Comparison of ENCODE assay signal across 1 cellular context in the genomic region with DNA sequence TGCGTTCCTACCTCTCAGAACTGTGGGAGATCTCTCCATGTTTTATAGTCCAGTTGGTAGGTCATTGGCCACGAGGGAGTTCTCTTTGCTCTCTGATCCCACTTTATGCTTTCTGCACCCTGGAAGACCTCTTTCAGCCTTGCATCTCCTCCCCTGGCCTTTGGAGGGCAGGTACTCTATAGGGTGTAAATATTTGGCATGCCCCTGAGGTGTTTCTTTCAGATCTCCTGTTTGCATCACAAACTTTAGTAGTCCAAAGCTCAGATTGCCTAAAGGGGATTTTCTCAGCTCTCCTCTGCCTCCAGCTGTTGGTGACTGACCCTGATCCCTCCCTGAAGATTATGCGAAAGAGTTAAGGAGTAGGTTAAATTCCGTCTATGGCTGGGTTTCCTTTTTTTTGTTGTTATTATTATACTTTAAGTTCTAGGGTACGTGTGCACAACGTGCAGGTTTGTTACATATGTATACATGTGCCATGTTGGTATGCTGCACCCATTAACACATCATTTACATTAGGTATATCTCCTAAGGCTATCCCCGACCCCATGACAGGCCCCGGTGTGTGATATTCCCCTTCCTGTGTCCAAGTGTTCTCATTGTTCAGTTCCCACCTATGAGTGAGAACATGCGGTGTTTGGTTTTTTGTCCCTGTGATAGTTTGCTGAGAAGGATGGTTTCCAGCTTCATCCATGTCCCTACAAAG.
TF ChIP-seq lines count a peak whose summit lies in the region.

No MANE protein-coding gene starts in this region.

TF ChIP-seq in HepG2, 621 proteins besides CTCF, POLR2A, EP300 and RAD21 (continues in another document):
- peak; percentile 32 to 53; a peak in 3 of 4 replicates for TF ChIP-seq NR2F1 (CRISPR knock-in tag; IDR thresholded peaks at IDR 0.05)
- peak; percentile 86 for TF ChIP-seq NFIC (IDR thresholded peaks at IDR 0.05; ENCODE audit: low read length)
- TF ChIP-seq DMAP1 (CRISPR knock-in tag; IDR thresholded peaks at IDR 0.05): peak; percentile 65; the same call in 1 of the 2 replicates
- TF ChIP-seq GFI1 (CRISPR knock-in tag; IDR thresholded peaks at IDR 0.05; ENCODE audit: borderline replicate concordance): peak; percentile 96
- peak; percentile 71 for TF ChIP-seq ZNF652 (CRISPR knock-in tag; IDR thresholded peaks at IDR 0.05; ENCODE audit: borderline replicate concordance, low read depth)
- peak; percentile 55; the same call in 1 of the 2 replicates for TF ChIP-seq MIXL1 (CRISPR knock-in tag; IDR thresholded peaks at IDR 0.05)
- TF ChIP-seq FOXP4 (CRISPR knock-in tag; IDR thresholded peaks at IDR 0.05): peak; percentile 86
- peak; percentile 89 for TF ChIP-seq TCF7 (IDR thresholded peaks at IDR 0.05; ENCODE audit: low read depth)
- peak; percentile 43; the same call in 1 of the 2 replicates for TF ChIP-seq IRF2 (CRISPR knock-in tag; IDR thresholded peaks at IDR 0.05)
- TF ChIP-seq MYC (CRISPR knock-in tag; IDR thresholded peaks at IDR 0.05; ENCODE audit: borderline replicate concordance): peak; percentile 38; the same call in 1 of the 2 replicates
- TF ChIP-seq MYPOP (CRISPR knock-in tag; IDR thresholded peaks at IDR 0.05): peak; percentile 48; the same call in 1 of the 2 replicates
- TF ChIP-seq IKZF5 (CRISPR knock-in tag; IDR thresholded peaks at IDR 0.05): peak; percentile 50; the same call in 1 of the 2 replicates
- TF ChIP-seq, protein P1, sequence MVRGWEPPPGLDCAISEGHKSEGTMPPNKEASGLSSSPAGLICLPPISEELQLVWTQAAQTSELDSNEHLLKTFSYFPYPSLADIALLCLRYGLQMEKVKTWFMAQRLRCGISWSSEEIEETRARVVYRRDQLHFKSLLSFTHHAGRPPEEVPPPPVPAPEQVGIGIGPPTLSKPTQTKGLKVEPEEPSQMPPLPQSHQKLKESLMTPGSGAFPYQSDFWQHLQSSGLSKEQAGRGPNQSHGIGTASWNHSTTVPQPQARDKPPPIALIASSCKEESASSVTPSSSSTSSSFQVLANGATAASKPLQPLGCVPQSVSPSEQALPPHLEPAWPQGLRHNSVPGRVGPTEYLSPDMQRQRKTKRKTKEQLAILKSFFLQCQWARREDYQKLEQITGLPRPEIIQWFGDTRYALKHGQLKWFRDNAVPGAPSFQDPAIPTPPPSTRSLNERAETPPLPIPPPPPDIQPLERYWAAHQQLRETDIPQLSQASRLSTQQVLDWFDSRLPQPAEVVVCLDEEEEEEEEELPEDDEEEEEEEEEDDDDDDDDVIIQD (CRISPR knock-in tag; IDR thresholded peaks at IDR 0.05; ENCODE audit: low read depth): peak; percentile 59; the same call in 1 of the 2 replicates
- TF ChIP-seq ZFP1 (CRISPR knock-in tag; IDR thresholded peaks at IDR 0.05): 0 out of 2 replicates have a peak, but pooled peaks have one; percentile 16
- TF ChIP-seq PHF5A (CRISPR knock-in tag; IDR thresholded peaks at IDR 0.05; ENCODE audit: low read depth, unreplicated experiment): peak; percentile 69
- TF ChIP-seq, protein P2, sequence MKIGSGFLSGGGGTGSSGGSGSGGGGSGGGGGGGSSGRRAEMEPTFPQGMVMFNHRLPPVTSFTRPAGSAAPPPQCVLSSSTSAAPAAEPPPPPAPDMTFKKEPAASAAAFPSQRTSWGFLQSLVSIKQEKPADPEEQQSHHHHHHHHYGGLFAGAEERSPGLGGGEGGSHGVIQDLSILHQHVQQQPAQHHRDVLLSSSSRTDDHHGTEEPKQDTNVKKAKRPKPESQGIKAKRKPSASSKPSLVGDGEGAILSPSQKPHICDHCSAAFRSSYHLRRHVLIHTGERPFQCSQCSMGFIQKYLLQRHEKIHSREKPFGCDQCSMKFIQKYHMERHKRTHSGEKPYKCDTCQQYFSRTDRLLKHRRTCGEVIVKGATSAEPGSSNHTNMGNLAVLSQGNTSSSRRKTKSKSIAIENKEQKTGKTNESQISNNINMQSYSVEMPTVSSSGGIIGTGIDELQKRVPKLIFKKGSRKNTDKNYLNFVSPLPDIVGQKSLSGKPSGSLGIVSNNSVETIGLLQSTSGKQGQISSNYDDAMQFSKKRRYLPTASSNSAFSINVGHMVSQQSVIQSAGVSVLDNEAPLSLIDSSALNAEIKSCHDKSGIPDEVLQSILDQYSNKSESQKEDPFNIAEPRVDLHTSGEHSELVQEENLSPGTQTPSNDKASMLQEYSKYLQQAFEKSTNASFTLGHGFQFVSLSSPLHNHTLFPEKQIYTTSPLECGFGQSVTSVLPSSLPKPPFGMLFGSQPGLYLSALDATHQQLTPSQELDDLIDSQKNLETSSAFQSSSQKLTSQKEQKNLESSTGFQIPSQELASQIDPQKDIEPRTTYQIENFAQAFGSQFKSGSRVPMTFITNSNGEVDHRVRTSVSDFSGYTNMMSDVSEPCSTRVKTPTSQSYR (CRISPR knock-in tag; IDR thresholded peaks at IDR 0.05; ENCODE audit: borderline replicate concordance): peak; percentile 37; the same call in 1 of the 2 replicates
- peak; percentile 64; the same call in 1 of the 2 replicates for TF ChIP-seq ARID4A (CRISPR knock-in tag; IDR thresholded peaks at IDR 0.05; ENCODE audit: borderline replicate concordance)
- 0 out of 2 replicates have a peak, but pooled peaks have one; percentile 54 for TF ChIP-seq ZMYM2 (CRISPR knock-in tag; IDR thresholded peaks at IDR 0.05)
- peak; percentile 68; the same call in 1 of the 2 replicates for TF ChIP-seq ZNF556 (CRISPR knock-in tag; IDR thresholded peaks at IDR 0.05; ENCODE audit: borderline replicate concordance)
- TF ChIP-seq ZNF614 (CRISPR knock-in tag; IDR thresholded peaks at IDR 0.05; ENCODE audit: borderline replicate concordance): 0 out of 2 replicates have a peak, but pooled peaks have one; percentile 48
- 0 out of 2 replicates have a peak, but pooled peaks have one; percentile 29 for TF ChIP-seq ZNF607 (CRISPR knock-in tag; IDR thresholded peaks at IDR 0.05; ENCODE audit: borderline replicate concordance)
- TF ChIP-seq ZBTB7B (CRISPR knock-in tag; IDR thresholded peaks at IDR 0.05): peak; percentile 89
- TF ChIP-seq ZNF205 (CRISPR knock-in tag; IDR thresholded peaks at IDR 0.05): 0 out of 2 replicates have a peak, but pooled peaks have one; percentile 77
- peak; percentile 87 for TF ChIP-seq FOXA3 (CRISPR knock-in tag; IDR thresholded peaks at IDR 0.05)
- TF ChIP-seq NR2C2 (CRISPR knock-in tag; IDR thresholded peaks at IDR 0.05; ENCODE audit: borderline replicate concordance): peak; percentile 64; the same call in 1 of the 2 replicates
- 0 out of 2 replicates have a peak, but pooled peaks have one; percentile 28 for TF ChIP-seq ZNF441 (CRISPR knock-in tag; IDR thresholded peaks at IDR 0.05; ENCODE audit: borderline replicate concordance)
- 0 out of 2 replicates have a peak, but pooled peaks have one; percentile 73 for TF ChIP-seq FOXO4 (CRISPR knock-in tag; conservative IDR thresholded peaks at IDR 0.05)
- TF ChIP-seq ZNF800 (CRISPR knock-in tag; IDR thresholded peaks at IDR 0.05): 0 out of 2 replicates have a peak, but pooled peaks have one; percentile 26
- peak; percentile 45; the same call in 1 of the 2 replicates for TF ChIP-seq THAP11 (CRISPR knock-in tag; IDR thresholded peaks at IDR 0.05)
- TF ChIP-seq SMC3 (IDR thresholded peaks at IDR 0.05; ENCODE audit: low read length): peak; percentile 42; the same call in 1 of the 2 replicates
- peak; percentile 61; the same call in 1 of the 2 replicates for TF ChIP-seq ZNF580 (CRISPR knock-in tag; IDR thresholded peaks at IDR 0.05; ENCODE audit: borderline replicate concordance, low read depth)
- peak; percentile 56; the same call in 1 of the 2 replicates for TF ChIP-seq RCOR2 (CRISPR knock-in tag; IDR thresholded peaks at IDR 0.05)
- TF ChIP-seq FOXO1 (CRISPR knock-in tag; IDR thresholded peaks at IDR 0.05): peak; percentile 87
- TF ChIP-seq ZNF292 (CRISPR knock-in tag; IDR thresholded peaks at IDR 0.05; ENCODE audit: borderline replicate concordance, low read depth): peak; percentile 59; the same call in 1 of the 2 replicates
- peak; percentile 89 for TF ChIP-seq HDAC1 (CRISPR knock-in tag; IDR thresholded peaks at IDR 0.05)
- TF ChIP-seq POGZ (CRISPR knock-in tag; IDR thresholded peaks at IDR 0.05): peak; percentile 79
- peak; percentile 27 for TF ChIP-seq DRAP1 (CRISPR knock-in tag; IDR thresholded peaks at IDR 0.05)
